ENCODE assay signal across 1 cellular context in the genomic region with DNA sequence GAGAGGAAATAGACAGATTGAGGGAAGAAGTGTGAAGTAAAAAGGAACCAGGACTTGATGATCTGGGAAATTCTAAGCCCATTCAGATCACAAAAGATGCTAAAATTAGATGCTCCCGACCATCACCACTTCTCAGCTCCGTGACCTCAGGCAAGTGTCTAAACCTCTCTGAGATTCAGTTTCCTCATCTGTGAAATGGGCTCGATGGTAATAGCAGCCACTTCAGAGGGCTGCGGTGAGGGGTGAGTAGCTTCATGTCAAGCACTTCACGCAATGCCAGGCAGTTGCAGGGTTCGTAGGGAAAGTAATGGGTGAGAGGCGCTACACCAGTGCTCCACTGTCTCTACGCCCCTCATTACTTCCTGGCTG.
TF ChIP-seq lines count a peak whose summit lies in the region.

No MANE protein-coding gene starts in this region.

TF ChIP-seq in GM23338, 12 proteins besides CTCF, POLR2A, EP300 and RAD21 (continued from another document):
- TF ChIP-seq CREB1 (CRISPR knock-in tag; IDR thresholded peaks at IDR 0.05; ENCODE audit: low read depth): no peak
